8 cellular contexts compared by ENCODE assay signal in genomic region chr12:119061208-119061796, GRCh38.
DNase-seq lines count a peak whose midpoint lies in the region; TF ChIP-seq lines count a peak whose summit lies in the region.

No MANE protein-coding gene starts in this region.

- H2AFZ ChIP-seq in fibroblast of lung (ENCODE audit: low read length) = no peak overlapping the region
- no peak overlapping the region for H2AFZ ChIP-seq in osteoblast (ENCODE audit: low read length)

- H3K9me3 ChIP-seq in SJCRH30 (replicated peaks) (no peaks in the 10 kb centered on the region), fibroblast of lung (ENCODE audit: control insufficient read depth, insufficient read depth, low read depth, low read length) (no peaks in the 10 kb centered on the region), osteoblast (ENCODE audit: low read depth, low read length) (no peaks in the 10 kb centered on the region)

- H3K36me3 ChIP-seq in SJCRH30 = no peaks in the 10 kb centered on the region
- H3K36me3 ChIP-seq in fibroblast of lung (ENCODE audit: control insufficient read depth, insufficient read depth, low read length) = no peaks in the 10 kb centered on the region
- H3K36me3 ChIP-seq in osteoblast (ENCODE audit: insufficient read depth, low read length) = no peaks in the 10 kb centered on the region

- H3K4me3 ChIP-seq in SJCRH30 = no peak overlapping the region
- no peak overlapping the region for H3K4me3 ChIP-seq in fibroblast of lung (replicated peaks in 1 of 4; ENCODE audit: control extremely low read depth in 1 of 4, insufficient read depth in 1 of 4, low read depth in 3 of 4, low read length in 4 of 4)
- no peak overlapping the region for H3K4me3 ChIP-seq in osteoblast (ENCODE audit: insufficient read depth, low read length)

- no peak for TF ChIP-seq CTCF in fibroblast of lung (conservative IDR thresholded peaks at IDR 0.05 in 1 of 2, IDR thresholded peaks at IDR 0.05 in 1 of 2; ENCODE audit: low read depth in 1 of 2, low read length in 2 of 2)
- no peak for TF ChIP-seq CTCF in osteoblast (IDR thresholded peaks at IDR 0.05; ENCODE audit: extremely low read depth, low read depth, low read length)

- H3K4me3 Mint-ChIP-seq in activated T-cell treated with anti-CD3 and anti-CD28 coated beads, Interleukin-2, amount 50 U/mL, for 24 hours = no peak overlapping the region

- no peaks in the 10 kb centered on the region for H3K4me1 Mint-ChIP-seq in activated T-cell treated with anti-CD3 and anti-CD28 coated beads, Interleukin-2, amount 50 U/mL, for 24 hours (ENCODE audit: low read depth)

- H3K4me2 ChIP-seq in fibroblast of lung (ENCODE audit: extremely low read depth, insufficient read depth, low read length) = no peak overlapping the region
- H3K4me2 ChIP-seq in osteoblast (ENCODE audit: insufficient read depth, low read length) = no peak overlapping the region

- H3K27ac Mint-ChIP-seq in activated T-cell treated with anti-CD3 and anti-CD28 coated beads, Interleukin-2, amount 50 U/mL, for 24 hours = no peak overlapping the region

- H3K36me3 Mint-ChIP-seq in activated T-cell treated with anti-CD3 and anti-CD28 coated beads, Interleukin-2, amount 50 U/mL, for 24 hours (ENCODE audit: low read depth) = no peaks in the 10 kb centered on the region

- peaks cover 6% of the 10 kb centered on the region for H3K9me3 Mint-ChIP-seq in activated T-cell treated with anti-CD3 and anti-CD28 coated beads, Interleukin-2, amount 50 U/mL, for 24 hours

- H3K27me3 ChIP-seq in SJCRH30 (no peaks in the 10 kb centered on the region), fibroblast of lung (ENCODE audit: control insufficient read depth, insufficient read depth, low read length) (no peaks in the 10 kb centered on the region), osteoblast (ENCODE audit: insufficient read depth, low read length) (no peaks in the 10 kb centered on the region)

- no peak overlapping the region for H3K27ac ChIP-seq in SJCRH30
- H3K27ac ChIP-seq in fibroblast of lung (ENCODE audit: insufficient read depth, low read length) = no peak overlapping the region
- no peak overlapping the region for H3K27ac ChIP-seq in osteoblast (ENCODE audit: low read depth, low read length)

- H3K79me2 ChIP-seq in fibroblast of lung (ENCODE audit: control insufficient read depth, insufficient read depth, low read length) (no peaks in the 10 kb centered on the region), osteoblast (ENCODE audit: insufficient read depth, low read length) (no peaks in the 10 kb centered on the region)

- DNase-seq in activated T-cell treated with anti-CD3 and anti-CD28 coated beads, Interleukin-2, amount 50 U/mL, for 24 hours = peak; percentile 29
- no peak for DNase-seq in activated T-cell treated with anti-CD3 and anti-CD28 coated beads, Interleukin-2, amount 50 U/mL, for 1 hour
- DNase-seq in SJCRH30 (peak; percentile 50 to 78), fibroblast of lung (ENCODE audit: low read depth in 2 of 2) (peak; percentile 19), renal cortical epithelial cell (ENCODE audit: low read depth) (peak; percentile 29), NCI-H2171 (lab: John Stamatoyannopoulos, UW) (no peak), osteoblast (ENCODE audit: insufficient read length, low spot score, missing footprints) (no peak)
- no peak for DNase-seq in activated effector memory CD4-positive, alpha-beta T cell treated with Interleukin-2 at 50 U/mL for 16 hours

- H3K4me1 ChIP-seq in SJCRH30 = no peaks in the 10 kb centered on the region
- no peaks in the 10 kb centered on the region for H3K4me1 ChIP-seq in fibroblast of lung (ENCODE audit: control insufficient read depth, extremely low read depth, insufficient read depth, low read length)
- H3K4me1 ChIP-seq in osteoblast (ENCODE audit: insufficient read depth, low read length) = no peaks in the 10 kb centered on the region

- H3K27me3 Mint-ChIP-seq in activated T-cell treated with anti-CD3 and anti-CD28 coated beads, Interleukin-2, amount 50 U/mL, for 24 hours = peaks cover 3% of the 10 kb centered on the region

- no peaks in the 10 kb centered on the region for H4K20me1 ChIP-seq in fibroblast of lung (ENCODE audit: control insufficient read depth, extremely low read depth, insufficient read depth, low read length)
- no peaks in the 10 kb centered on the region for H4K20me1 ChIP-seq in osteoblast (ENCODE audit: insufficient read depth, low read length)

- no peak overlapping the region for H3K9ac ChIP-seq in fibroblast of lung (ENCODE audit: insufficient read depth, low read length)

Comparison
In these comparisons a context has a peak if more than half of its experiments do, and no peak if none do; other contexts are left out.
1. DNase-seq: peak in activated T-cell treated with anti-CD3 and anti-CD28 coated beads, Interleukin-2, amount 50 U/mL, for 24 hours (single experiment), SJCRH30 (2 of 2), fibroblast of lung (2 of 2) and renal cortical epithelial cell (single experiment); none in activated T-cell treated with anti-CD3 and anti-CD28 coated beads, Interleukin-2, amount 50 U/mL, for 1 hour (single experiment), activated effector memory CD4-positive, alpha-beta T cell treated with Interleukin-2 at 50 U/mL for 16 hours (single experiment), NCI-H2171 (single experiment) and osteoblast (single experiment).